ENCODE assay signal across 23 cellular contexts in genomic region chr10:5606321-5606720, GRCh38.
"Had no signal": no experiment of that assay in that cellular context is flagged by ENCODE, and none has a peak within 500 bp of the region (broad histone marks: within the 10 kb centered on the region; RNA-seq: fewer than 3 reads in every experiment).

No MANE protein-coding gene starts in this region.

- H3K9me3 Mint-ChIP-seq: activated CD4-positive, alpha-beta memory T cell treated with anti-CD3 and anti-CD28 coated beads, Interleukin-2, amount 10 ng/mL, durations not matched to agents 7 days and 5 days; activated naive CD4-positive, alpha-beta T cell treated with anti-CD3 and anti-CD28 coated beads for 36 hours; activated T-helper 17 cell treated with anti-CD3 and anti-CD28 coated beads, Interleukin-2, amount 50 U/mL, for 72 hours had no signal

- H3K27ac ChIP-seq: PC-9, WERI-Rb-1 had no signal

- H3K4me2 ChIP-seq: PC-9 had no signal

- H3K4me3 Mint-ChIP-seq: activated CD4-positive, alpha-beta memory T cell treated with anti-CD3 and anti-CD28 coated beads, Interleukin-2, amount 10 ng/mL, durations not matched to agents 7 days and 5 days; activated CD4-positive, alpha-beta T cell treated with anti-CD3 and anti-CD28 coated beads for 36 hours; activated naive CD4-positive, alpha-beta T cell treated with anti-CD3 and anti-CD28 coated beads for 36 hours; activated naive CD8-positive, alpha-beta T cell; activated T-helper 17 cell treated with anti-CD3 and anti-CD28 coated beads, Interleukin-2, amount 50 U/mL, for 72 hours; IgD-negative memory B cell; T-cell had no signal

- H3K27ac Mint-ChIP-seq: activated CD4-positive, alpha-beta memory T cell treated with anti-CD3 and anti-CD28 coated beads, Interleukin-2, amount 10 ng/mL, durations not matched to agents 7 days and 5 days; activated CD4-positive, alpha-beta T cell treated with anti-CD3 and anti-CD28 coated beads for 36 hours; activated naive CD4-positive, alpha-beta T cell treated with anti-CD3 and anti-CD28 coated beads for 36 hours; activated naive CD8-positive, alpha-beta T cell; activated T-helper 17 cell treated with anti-CD3 and anti-CD28 coated beads, Interleukin-2, amount 50 U/mL, for 72 hours; IgD-negative memory B cell; T-cell had no signal

- H3K36me3 Mint-ChIP-seq: activated naive CD8-positive, alpha-beta T cell; IgD-negative memory B cell; T-cell had no signal

- DNase-seq: activated CD4-positive, alpha-beta memory T cell treated with anti-CD3 and anti-CD28 coated beads, Interleukin-2, amount 10 ng/mL, durations not matched to agents 7 days and 5 days; activated CD4-positive, alpha-beta T cell treated with anti-CD3 and anti-CD28 coated beads, Interleukin-2, amount 50 U/mL, for 1 hour; activated gamma-delta T cell; activated T-cell treated with anti-CD3 and anti-CD28 coated beads for 4 hours; activated T-cell treated with anti-CD3 and anti-CD28 coated beads, Interleukin-2, amount 50 U/mL, for 48 hours; KG1; NCI-H1048; NCI-H1417 treated with DMSO at 0.1 percent for 48 hours; NCI-H1694 treated with DMSO at 0.1 percent for 48 hours; NCI-H2029 treated with DMSO at 0.1 percent for 48 hours; NCI-H446; NCI-H524; PC-9; SIG-M5; T-helper 2 cell; T1000; WERI-Rb-1 had no signal

- H3K4me3 ChIP-seq: PC-9 had no signal

- H3K4me1 Mint-ChIP-seq: activated CD4-positive, alpha-beta memory T cell treated with anti-CD3 and anti-CD28 coated beads, Interleukin-2, amount 10 ng/mL, durations not matched to agents 7 days and 5 days; activated CD4-positive, alpha-beta T cell treated with anti-CD3 and anti-CD28 coated beads for 36 hours; IgD-negative memory B cell had no signal

- ATAC-seq: activated CD4-positive, alpha-beta T cell treated with anti-CD3 and anti-CD28 coated beads for 36 hours; activated T-helper 17 cell treated with anti-CD3 and anti-CD28 coated beads, Interleukin-2, amount 50 U/mL, for 72 hours had no signal

- H2AFZ ChIP-seq: PC-9 had no signal

- H3K36me3 ChIP-seq: WERI-Rb-1 had no signal
